In the genomic region with DNA sequence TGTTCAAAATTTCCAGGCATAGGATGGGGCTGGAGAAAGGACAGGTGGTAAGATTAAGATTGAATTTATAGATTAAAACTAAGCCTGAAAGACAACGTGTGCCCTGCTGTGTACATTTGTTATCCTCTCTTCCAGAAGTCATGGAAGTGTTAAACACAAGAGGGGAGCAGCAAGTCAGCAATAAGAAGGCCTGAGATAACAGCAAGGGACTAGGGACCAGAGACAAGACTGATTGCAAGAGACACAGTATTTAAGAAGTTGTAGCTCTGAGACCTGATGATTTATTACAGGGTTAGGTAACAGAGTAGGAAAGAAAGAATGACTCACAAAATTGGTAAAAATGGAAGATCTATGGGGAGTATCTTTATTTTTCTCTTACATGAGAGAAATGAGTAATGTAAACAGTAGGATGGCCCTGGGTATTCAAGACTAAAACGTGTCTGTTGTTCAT, we compare ENCODE assay signal across 18 cellular contexts. TPM values are rescaled to one million over a fixed set of nuclear protein-coding genes. Genes with fewer than 3 reads are reported as not detected.
DNase-seq lines count a peak whose midpoint lies in the region; ATAC-seq and TF ChIP-seq lines count a peak whose summit lies in the region.
"Had no signal": no experiment of that assay in that cellular context is flagged by ENCODE, and none has a peak within 500 bp of the region (broad histone marks: within the 10 kb centered on the region; RNA-seq: fewer than 3 reads in every experiment).

No MANE protein-coding gene starts in this region.

- peak overlapping the region in 1 of 2 experiments; percentile 4; a peak in 1 of 4 replicates for H4K8ac ChIP-seq in IMR-90 (ENCODE audit: low read depth in 2 of 2, low read length in 2 of 2)

- H2BK20ac ChIP-seq in IMR-90 (ENCODE audit: low read depth, low read length) = no peak overlapping the region

- H3K9me1 ChIP-seq in IMR-90 (ENCODE audit: insufficient read depth, low read length) = peaks cover 9% of the 10 kb centered on the region

- DNase-seq in AG08395 (ENCODE audit: low spot score) (peak; percentile 27), IMR-90 (peak; percentile 83), adipocyte (ENCODE audit: low read depth) (no peak), foreskin fibroblast (peak; percentile 49 to 63), COLO668 (lab: John Stamatoyannopoulos, UW; ENCODE audit: unreplicated experiment) (no peak)
- no peak for DNase-seq in stimulated activated naive CD4-positive, alpha-beta T cell treated with Interleukin-2 at 50 U/mL for 16 hours (lab: John Stamatoyannopoulos, UW)
- DNase-seq in activated CD8-positive, alpha-beta memory T cell treated with anti-CD3 and anti-CD28 coated beads, Interleukin-2, amount 10 ng/mL, durations not matched to agents 7 days and 5 days = no peak
- DNase-seq: ACHN; activated CD4-positive, alpha-beta memory T cell treated with anti-CD3 and anti-CD28 coated beads, Interleukin-2, amount 10 ng/mL, durations not matched to agents 7 days and 5 days; adrenal gland; naive B cell; retina had no signal

- no peak overlapping the region for H2BK5ac ChIP-seq in IMR-90 (ENCODE audit: low read depth, low read length, poor library complexity, severe bottlenecking)

- H3K36me3 Mint-ChIP-seq in activated CD8-positive, alpha-beta memory T cell treated with anti-CD3 and anti-CD28 coated beads, Interleukin-2, amount 10 ng/mL, durations not matched to agents 7 days and 5 days = no peaks in the 10 kb centered on the region
- H3K36me3 Mint-ChIP-seq: naive B cell had no signal

- H4K5ac ChIP-seq in IMR-90 (ENCODE audit: low read depth, low read length) = no peak overlapping the region; the same call in 1 of the 2 replicates

- no peak overlapping the region for H3K4me3 ChIP-seq in IMR-90 (ENCODE audit: insufficient read depth, low read depth, low read length)
- H3K4me3 ChIP-seq in adipocyte (ENCODE audit: low read length) = no peak overlapping the region
- H3K4me3 ChIP-seq in foreskin fibroblast (ENCODE audit: low read depth in 1 of 2, low read length in 2 of 2) = no peak overlapping the region
- H3K4me3 ChIP-seq: adrenal gland, coronary artery, SK-N-MC, thoracic aorta had no signal

- H3K79me1 ChIP-seq in IMR-90 (ENCODE audit: low read depth in 1 of 2, low read length in 2 of 2) = peaks cover 9 to 19% of the 10 kb centered on the region in 2 experiments; a peak in 2 of 4 replicates

- H2AFZ ChIP-seq in IMR-90 (replicated peaks; ENCODE audit: low read length, poor library complexity) = no peak overlapping the region

- H3K14ac ChIP-seq in IMR-90 (replicated peaks; ENCODE audit: low read depth, low read length) = peak overlapping the region; percentile 50; the same call in 1 of the 2 replicates

- H3K27me3 ChIP-seq in IMR-90 (ENCODE audit: control insufficient read depth, insufficient read depth, low read length) (no peaks in the 10 kb centered on the region), adipocyte (replicated peaks; ENCODE audit: control insufficient read depth, insufficient read depth, low read length) (no peaks in the 10 kb centered on the region)
- H3K27me3 ChIP-seq: adrenal gland had no signal

- peak overlapping the region; percentile 39; the same call in 1 of the 2 replicates for H3K23ac ChIP-seq in IMR-90 (ENCODE audit: low read depth, low read length)

- peaks cover 3% of the 10 kb centered on the region for H3K27me3 Mint-ChIP-seq in activated CD8-positive, alpha-beta memory T cell treated with anti-CD3 and anti-CD28 coated beads, Interleukin-2, amount 10 ng/mL, durations not matched to agents 7 days and 5 days
- H3K27me3 Mint-ChIP-seq: activated CD4-positive, alpha-beta memory T cell treated with anti-CD3 and anti-CD28 coated beads, Interleukin-2, amount 10 ng/mL, durations not matched to agents 7 days and 5 days had no signal

- no peak overlapping the region for H3K56ac ChIP-seq in IMR-90 (ENCODE audit: extremely low read depth, insufficient read depth, low read length)

- no peak overlapping the region for H2BK15ac ChIP-seq in IMR-90 (ENCODE audit: low read depth, low read length)

- peak overlapping the region; percentile 86; the same call in 1 of the 2 replicates for H3K18ac ChIP-seq in IMR-90 (ENCODE audit: low read depth, low read length)

- H3K9me3 Mint-ChIP-seq in activated CD8-positive, alpha-beta memory T cell treated with anti-CD3 and anti-CD28 coated beads, Interleukin-2, amount 10 ng/mL, durations not matched to agents 7 days and 5 days (ENCODE audit: low read depth) = no peaks in the 10 kb centered on the region
- H3K9me3 Mint-ChIP-seq: activated CD4-positive, alpha-beta memory T cell treated with anti-CD3 and anti-CD28 coated beads, Interleukin-2, amount 10 ng/mL, durations not matched to agents 7 days and 5 days; activated T-helper 1 cell treated with anti-CD3 and anti-CD28 coated beads, Interleukin-12 subunit alpha, Interleukin-12 subunit beta, Interleukin-2, Interleukin-4 antibody, amounts not matched to agents 30 ng/mL and 10 ng/mL and 1 ng/mL, durations not matched to agents 14 hours and 24 hours and 36 hours; naive B cell had no signal

- WGBS in IMR-90 (ENCODE audit: extremely low coverage in 2 of 2, insufficient read length in 1 of 2), 2 experiments = no CpG with 5 or more reads among the region's 2 CpGs

- no peak overlapping the region for H2AK9ac ChIP-seq in IMR-90 (replicated peaks; ENCODE audit: low read depth, low read length, poor library complexity)

- TF ChIP-seq POLR2A in IMR-90 (IDR thresholded peaks at IDR 0.05; ENCODE audit: low read depth, low read length) = no peak

- no peak for TF ChIP-seq RAD21 in IMR-90 (IDR thresholded peaks at IDR 0.05; ENCODE audit: low read length)

- H4K20me1 ChIP-seq in IMR-90 (ENCODE audit: insufficient read depth, low read length) = no peaks in the 10 kb centered on the region

- H3K27ac Mint-ChIP-seq in activated CD8-positive, alpha-beta memory T cell treated with anti-CD3 and anti-CD28 coated beads, Interleukin-2, amount 10 ng/mL, durations not matched to agents 7 days and 5 days = no peak overlapping the region
- H3K27ac Mint-ChIP-seq: activated CD4-positive, alpha-beta memory T cell treated with anti-CD3 and anti-CD28 coated beads, Interleukin-2, amount 10 ng/mL, durations not matched to agents 7 days and 5 days; activated T-helper 1 cell treated with anti-CD3 and anti-CD28 coated beads, Interleukin-12 subunit alpha, Interleukin-12 subunit beta, Interleukin-2, Interleukin-4 antibody, amounts not matched to agents 30 ng/mL and 10 ng/mL and 1 ng/mL, durations not matched to agents 14 hours and 24 hours and 36 hours; naive B cell had no signal

- BruUV-seq in IMR-90 (replicated peaks; lab: Mats Ljungman, UMichigan) = no TSS peak

- intact Hi-C loops in IMR-90 (cut with micrococcal nuclease) = no loop called here

- peak overlapping the region; percentile 68; the same call in 1 of the 2 replicates for H2AK5ac ChIP-seq in IMR-90 (ENCODE audit: low read depth, low read length)

- peaks cover 22% of the 10 kb centered on the region for H3K4me1 ChIP-seq in IMR-90 (ENCODE audit: control insufficient read depth, insufficient read depth, low read length)
- H3K4me1 ChIP-seq in adipocyte (ENCODE audit: control insufficient read depth, insufficient read depth, low read length) = peaks cover 16% of the 10 kb centered on the region
- H3K4me1 ChIP-seq: adrenal gland had no signal

- peak; percentile 62 for ATAC-seq in IMR-90 (ENCODE audit: low read depth)
- ATAC-seq in GM18502 (IDR thresholded peaks at IDR 0.05; ENCODE audit: poor library complexity, unreplicated experiment) = no peak
- ATAC-seq in activated CD8-positive, alpha-beta memory T cell treated with anti-CD3 and anti-CD28 coated beads, Interleukin-2, amount 10 ng/mL, durations not matched to agents 7 days and 5 days = no peak
- ATAC-seq: esophagus mucosa had no signal

- no peak overlapping the region for H3K9ac ChIP-seq in IMR-90 (ENCODE audit: low read depth, low read length)
- peak overlapping the region; percentile 13 for H3K9ac ChIP-seq in adipocyte (ENCODE audit: low read length)

- H3K4me2 ChIP-seq in IMR-90 (ENCODE audit: low read depth, low read length) = peak overlapping the region; percentile 16; the same call in 1 of the 2 replicates

- H3K4me1 Mint-ChIP-seq in activated CD8-positive, alpha-beta memory T cell treated with anti-CD3 and anti-CD28 coated beads, Interleukin-2, amount 10 ng/mL, durations not matched to agents 7 days and 5 days = no peaks in the 10 kb centered on the region
- H3K4me1 Mint-ChIP-seq: activated CD4-positive, alpha-beta memory T cell treated with anti-CD3 and anti-CD28 coated beads, Interleukin-2, amount 10 ng/mL, durations not matched to agents 7 days and 5 days had no signal

- no peak overlapping the region for H4K91ac ChIP-seq in IMR-90 (ENCODE audit: insufficient read depth, low read depth, low read length)

- H3K27ac ChIP-seq in IMR-90 (ENCODE audit: insufficient read depth, low read length) = no peak overlapping the region
- H3K27ac ChIP-seq: adrenal gland, coronary artery, SK-N-MC, thoracic aorta had no signal

- CTCF ChIA-PET in IMR-90 (lab: Yijun Ruan, JAX) = no interaction called here
- CTCF ChIA-PET in activated CD8-positive, alpha-beta memory T cell treated with anti-CD3 and anti-CD28 coated beads, Interleukin-2, amount 10 ng/mL, durations not matched to agents 7 days and 5 days (lab: Charles Lee) = no interaction called here

- no peak for TF ChIP-seq CTCF in IMR-90 (conservative IDR thresholded peaks at IDR 0.05; ENCODE audit: low read depth, low read length)
- TF ChIP-seq CTCF in foreskin fibroblast (IDR thresholded peaks at IDR 0.05; ENCODE audit: low read depth, low read length) = no peak

- H3K9me3 ChIP-seq in IMR-90 (ENCODE audit: control insufficient read depth, insufficient read depth, low read length) (no peaks in the 10 kb centered on the region), adipocyte (ENCODE audit: control insufficient read depth, low read length) (no peaks in the 10 kb centered on the region)
- H3K9me3 ChIP-seq: adrenal gland, thoracic aorta had no signal

- peak overlapping the region; percentile 53; the same call in 1 of the 2 replicates for H2BK120ac ChIP-seq in IMR-90 (ENCODE audit: low read depth, low read length)

- POLR2A ChIA-PET in IMR-90 (lab: Charles Lee; ENCODE audit: unreplicated experiment) = no interaction called here

- dilution Hi-C loops in IMR-90 (cut with HindIII; ENCODE audit: low sequenced_read_pairs, unreplicated experiment) = no loop called here

- H3K4ac ChIP-seq in IMR-90 (ENCODE audit: low read depth, low read length) = 0 out of 2 replicates have a peak overlapping the region, but pooled peaks have one; percentile 49

- in situ Hi-C loops in IMR-90 (cut with MboI; ENCODE audit: low sequenced_read_pairs) = no loop called here

- no peak overlapping the region for H3K4me3 Mint-ChIP-seq in activated CD8-positive, alpha-beta memory T cell treated with anti-CD3 and anti-CD28 coated beads, Interleukin-2, amount 10 ng/mL, durations not matched to agents 7 days and 5 days
- H3K4me3 Mint-ChIP-seq: activated CD4-positive, alpha-beta memory T cell treated with anti-CD3 and anti-CD28 coated beads, Interleukin-2, amount 10 ng/mL, durations not matched to agents 7 days and 5 days; activated T-helper 1 cell treated with anti-CD3 and anti-CD28 coated beads, Interleukin-12 subunit alpha, Interleukin-12 subunit beta, Interleukin-2, Interleukin-4 antibody, amounts not matched to agents 30 ng/mL and 10 ng/mL and 1 ng/mL, durations not matched to agents 14 hours and 24 hours and 36 hours; naive B cell had no signal

- H3K36me3 ChIP-seq in IMR-90 (ENCODE audit: control insufficient read depth, insufficient read depth, low read length) (no peaks in the 10 kb centered on the region), adipocyte (ENCODE audit: control insufficient read depth, insufficient read depth, low read length, severe bottlenecking) (no peaks in the 10 kb centered on the region)
- H3K36me3 ChIP-seq: adrenal gland, thoracic aorta had no signal

RNA-seq across cellular contexts. Expression of a gene that starts 55.7 kb away (rescaled TPM):
- total RNA-seq in IMR-90 (2012; rRNA removed) = 1,211 and 1,351 TPM in 2 replicates
- polyA plus RNA-seq in IMR-90 (2012; rRNA removed) = 3,922 and 4,454 TPM in 2 replicates
- polyA plus RNA-seq in IMR-90 (2012; cell fraction: cytosol; rRNA removed) = 4,367 and 7,099 TPM in 2 replicates
- 4,818 and 7,550 TPM in 2 replicates for polyA plus RNA-seq in IMR-90 (2012; cell fraction: nucleus; rRNA removed; ENCODE audit: low replicate concordance)
- total RNA-seq in activated CD8-positive, alpha-beta memory T cell treated with anti-CD3 and anti-CD28 coated beads, Interleukin-2, amount 10 ng/mL, durations not matched to agents 7 days and 5 days = 1 to 10 TPM in 1 of 2 experiments, under 1 TPM in 1; 0.50 to 1.6 TPM

Comparison
In these comparisons a context has a peak if more than half of its experiments do, and no peak if none do; other contexts are left out.
1. DNase-seq: peak in AG08395 (single experiment), IMR-90 (single experiment) and foreskin fibroblast (2 of 2); none in adipocyte (single experiment), stimulated activated naive CD4-positive, alpha-beta T cell treated with Interleukin-2 at 50 U/mL for 16 hours (single experiment), activated CD8-positive, alpha-beta memory T cell treated with anti-CD3 and anti-CD28 coated beads, Interleukin-2, amount 10 ng/mL, durations not matched to agents 7 days and 5 days (single experiment) and COLO668 (single experiment).
2. RNA of a gene that starts 55.7 kb away (total RNA-seq): 1,211 to 1,351 TPM in IMR-90; 0.50 to 1.6 TPM in activated CD8-positive, alpha-beta memory T cell treated with anti-CD3 and anti-CD28 coated beads, Interleukin-2, amount 10 ng/mL, durations not matched to agents 7 days and 5 days; every median in the first group is over 100 times any median in the second.